In the genomic region with DNA sequence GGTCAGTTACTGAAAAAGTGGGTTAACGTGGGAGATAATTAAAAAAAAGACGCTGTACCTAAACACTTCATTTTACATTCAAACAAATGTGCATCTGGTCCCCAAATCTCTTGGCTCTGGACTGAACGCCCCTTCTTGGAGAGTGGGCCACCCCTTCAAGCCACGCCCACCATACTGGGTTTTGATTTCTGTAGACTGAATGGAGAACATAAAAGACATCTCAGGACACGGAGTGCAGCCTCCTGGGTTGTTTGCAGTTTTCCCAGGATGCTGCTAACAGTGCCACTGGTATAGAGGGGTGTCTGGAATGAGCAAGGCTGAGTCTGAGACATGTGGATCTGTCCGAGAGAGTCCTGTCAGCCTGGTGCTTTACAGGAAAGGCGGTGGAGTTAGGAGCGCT, we compare ENCODE assay signal across 16 cellular contexts.
"Had no signal": no experiment of that assay in that cellular context is flagged by ENCODE, and none has a peak within 500 bp of the region (broad histone marks: within the 10 kb centered on the region; RNA-seq: fewer than 3 reads in every experiment).

No MANE protein-coding gene starts in this region.

- H3K27me3 ChIP-seq: brain microvascular endothelial cell, esophagus squamous epithelium, left lung, sigmoid colon had no signal

- DNase-seq: activated naive CD8-positive, alpha-beta T cell treated with anti-CD3 and anti-CD28 coated beads for 36 hours; brain microvascular endothelial cell; dermis blood vessel endothelial cell; esophagus squamous epithelium; foreskin fibroblast; left lung; mesenchymal stem cell; nucleus accumbens; stimulated activated CD4-positive, alpha-beta T cell treated with anti-CD3 and anti-CD28 coated beads, Interleukin-12 subunit alpha, Interleukin-12 subunit beta, amount 100 ng/mL, for 4 hours; stimulated activated naive CD8-positive, alpha-beta T cell treated with anti-CD3 and anti-CD28 coated beads, Interleukin-15, Interleukin-2, amounts not matched to agents 100 U/mL and 50 U/mL, for 24 hours; T-helper 9 cell had no signal

- H3K9me3 ChIP-seq: esophagus squamous epithelium, psoas muscle, sigmoid colon, thoracic aorta had no signal

- H3K27ac Mint-ChIP-seq: activated CD4-positive, alpha-beta memory T cell treated with anti-CD3 and anti-CD28 coated beads for 36 hours; activated naive CD8-positive, alpha-beta T cell treated with anti-CD3 and anti-CD28 coated beads for 36 hours; natural killer cell treated with Interleukin-12 subunit alpha and Interleukin-12 subunit beta and Interleukin-15 and Interleukin-18, amount 100 ng/mL, for 72 hours had no signal

- H3K27me3 Mint-ChIP-seq: activated CD4-positive, alpha-beta memory T cell treated with anti-CD3 and anti-CD28 coated beads for 36 hours; activated naive CD8-positive, alpha-beta T cell treated with anti-CD3 and anti-CD28 coated beads for 36 hours; natural killer cell treated with Interleukin-12 subunit alpha and Interleukin-12 subunit beta and Interleukin-15 and Interleukin-18, amount 100 ng/mL, for 72 hours had no signal

- H3K27ac ChIP-seq: brain microvascular endothelial cell, esophagus squamous epithelium, left lung, psoas muscle, sigmoid colon, thoracic aorta had no signal

- H3K4me3 ChIP-seq: esophagus squamous epithelium, left lung, psoas muscle, sigmoid colon, thoracic aorta had no signal

- H3K4me3 Mint-ChIP-seq: activated CD4-positive, alpha-beta memory T cell treated with anti-CD3 and anti-CD28 coated beads for 36 hours; activated naive CD8-positive, alpha-beta T cell treated with anti-CD3 and anti-CD28 coated beads for 36 hours; natural killer cell treated with Interleukin-12 subunit alpha and Interleukin-12 subunit beta and Interleukin-15 and Interleukin-18, amount 100 ng/mL, for 72 hours had no signal

- H3K9me3 Mint-ChIP-seq: activated CD4-positive, alpha-beta memory T cell treated with anti-CD3 and anti-CD28 coated beads for 36 hours; activated naive CD8-positive, alpha-beta T cell treated with anti-CD3 and anti-CD28 coated beads for 36 hours; natural killer cell treated with Interleukin-12 subunit alpha and Interleukin-12 subunit beta and Interleukin-15 and Interleukin-18, amount 100 ng/mL, for 72 hours had no signal

- H3K4me1 ChIP-seq: esophagus squamous epithelium, left lung, psoas muscle, sigmoid colon had no signal

- ATAC-seq: left lung; natural killer cell treated with Interleukin-12 subunit alpha and Interleukin-12 subunit beta and Interleukin-15 and Interleukin-18, amount 100 ng/mL, for 72 hours; psoas muscle; stimulated activated naive CD8-positive, alpha-beta T cell treated with anti-CD3 and anti-CD28 coated beads, Interleukin-15, Interleukin-2, amounts not matched to agents 100 U/mL and 50 U/mL, for 24 hours had no signal
